In the genomic region with DNA sequence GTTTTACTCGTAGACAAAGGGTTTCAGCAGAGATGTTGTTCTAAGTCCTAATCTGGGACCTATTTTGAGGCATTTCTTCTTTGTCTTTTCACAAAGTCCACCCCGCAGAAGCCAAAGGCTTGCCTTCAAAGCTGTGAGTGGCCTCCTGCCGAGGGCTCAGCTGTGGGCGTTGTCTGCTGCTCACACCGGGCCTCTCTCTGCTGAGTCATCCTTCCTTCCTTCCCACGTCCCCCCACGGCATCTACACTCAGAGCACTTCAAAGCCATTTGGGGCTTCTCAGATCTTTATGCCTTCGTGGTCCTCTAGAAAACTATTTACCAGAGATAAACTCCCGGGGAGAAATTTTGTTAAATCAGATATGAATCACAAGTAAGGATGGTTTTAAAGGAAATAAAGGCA, we compare ENCODE assay signal across 9 cellular contexts.
DNase-seq lines count a peak whose midpoint lies in the region; ATAC-seq and TF ChIP-seq lines count a peak whose summit lies in the region.
"Had no signal": no experiment of that assay in that cellular context is flagged by ENCODE, and none has a peak within 500 bp of the region (broad histone marks: within the 10 kb centered on the region; RNA-seq: fewer than 3 reads in every experiment).

No MANE protein-coding gene starts in this region.

- TF ChIP-seq CTCF in fibroblast of mammary gland (conservative IDR thresholded peaks at IDR 0.05; ENCODE audit: control insufficient read depth, insufficient read depth, low read depth, low read length) (no peak), spleen (IDR thresholded peaks at IDR 0.05 in 8 of 11, conservative IDR thresholded peaks at IDR 0.05 in 3 of 11) (no peak), gastroesophageal sphincter (IDR thresholded peaks at IDR 0.05) (no peak)

- POLR2A ChIA-PET in activated CD8-positive, alpha-beta T cell treated with anti-CD3 and anti-CD28 coated beads, Interleukin-2, amount 10 ng/mL, durations not matched to agents 7 days and 5 days (lab: Charles Lee): no interaction called here

- CTCF ChIA-PET in activated CD8-positive, alpha-beta T cell treated with anti-CD3 and anti-CD28 coated beads, Interleukin-2, amount 10 ng/mL, durations not matched to agents 7 days and 5 days (lab: Charles Lee): interaction anchor here (0.7 to 2.1 kb wide), 5 partner anchors 18 to 1250 kb away, joined by 3 to 8 read pairs (median 4); no protein-coding TSS in a partner anchor

- ATAC-seq in activated CD8-positive, alpha-beta T cell treated with anti-CD3 and anti-CD28 coated beads, Interleukin-2, amount 10 ng/mL, durations not matched to agents 7 days and 5 days: peak; percentile 81
- ATAC-seq in gastroesophageal sphincter: no peak

- H3K27ac ChIP-seq in spleen (peak overlapping the region in 1 of 8 donors; percentile 17), gastroesophageal sphincter (no peak overlapping the region)
- H3K27ac ChIP-seq: upper lobe of left lung had no signal

- DNase-seq in Daoy (ENCODE audit: low read depth): peak; percentile 88
- peak; percentile 40 for DNase-seq in H7
- DNase-seq in NCI-H460 (ENCODE audit: extremely low read depth, low read depth): peak; percentile 43
- peak; percentile 76 for DNase-seq in activated CD8-positive, alpha-beta T cell treated with anti-CD3 and anti-CD28 coated beads, Interleukin-2, amount 10 ng/mL, durations not matched to agents 7 days and 5 days
- peak; percentile 74 for DNase-seq in fibroblast of mammary gland (ENCODE audit: low read depth)
- DNase-seq in stimulated activated CD4-positive, alpha-beta T cell treated with anti-CD3 and anti-CD28 coated beads, Interleukin-2, amount 100 ng/mL, for 24 hours: peak; percentile 66 to 68
- DNase-seq in spleen: no peak

- H3K9me3 ChIP-seq in spleen (no peaks in the 10 kb centered on the region), gastroesophageal sphincter (no peaks in the 10 kb centered on the region)
- H3K9me3 ChIP-seq: upper lobe of left lung had no signal

- H3K9me3 Mint-ChIP-seq in activated CD8-positive, alpha-beta T cell treated with anti-CD3 and anti-CD28 coated beads, Interleukin-2, amount 10 ng/mL, durations not matched to agents 7 days and 5 days (ENCODE audit: insufficient read depth): no peaks in the 10 kb centered on the region

- no peak for TF ChIP-seq EP300 in gastroesophageal sphincter (IDR thresholded peaks at IDR 0.05)

- H3K4me3 ChIP-seq in H7 (ENCODE audit: insufficient read depth, low read depth, low read length) (no peak overlapping the region), fibroblast of mammary gland (ENCODE audit: control insufficient read depth, low read depth, low read length) (no peak overlapping the region), spleen (no peak overlapping the region), gastroesophageal sphincter (no peak overlapping the region)
- H3K4me3 ChIP-seq: upper lobe of left lung had no signal

- peaks cover 46% of the 10 kb centered on the region for H3K4me1 Mint-ChIP-seq in activated CD8-positive, alpha-beta T cell treated with anti-CD3 and anti-CD28 coated beads, Interleukin-2, amount 10 ng/mL, durations not matched to agents 7 days and 5 days (ENCODE audit: low read depth)

- intact Hi-C loops in spleen (cut with DNase I; ENCODE audit: low total_unique reads): loop anchor here (10.0 kb wide), 1 partner anchor 1095 kb away; no protein-coding TSS in a partner anchor

- 11 to 15% (median 12%) methylated on average over 9 of the region's 9 CpGs for WGBS in spleen, 5 donors
- 11 to 36% methylated on average over 8 to 9 of the region's 9 CpGs for WGBS in gastroesophageal sphincter (ENCODE audit: low coverage in 1 of 2), 2 donors

- H3K27ac Mint-ChIP-seq in activated CD8-positive, alpha-beta T cell treated with anti-CD3 and anti-CD28 coated beads, Interleukin-2, amount 10 ng/mL, durations not matched to agents 7 days and 5 days: peak overlapping the region; percentile 21

- H3K36me3 ChIP-seq in H7 (replicated peaks; ENCODE audit: control insufficient read depth, insufficient read depth, low read length): no peaks in the 10 kb centered on the region
- H3K36me3 ChIP-seq in spleen: no peaks in the 10 kb centered on the region
- H3K36me3 ChIP-seq in gastroesophageal sphincter: no peaks in the 10 kb centered on the region
- H3K36me3 ChIP-seq: upper lobe of left lung had no signal

- H3K36me3 Mint-ChIP-seq in activated CD8-positive, alpha-beta T cell treated with anti-CD3 and anti-CD28 coated beads, Interleukin-2, amount 10 ng/mL, durations not matched to agents 7 days and 5 days (ENCODE audit: low read depth): no peaks in the 10 kb centered on the region

- peak overlapping the region; percentile 20 for H3K4me3 Mint-ChIP-seq in activated CD8-positive, alpha-beta T cell treated with anti-CD3 and anti-CD28 coated beads, Interleukin-2, amount 10 ng/mL, durations not matched to agents 7 days and 5 days

- no peak for TF ChIP-seq POLR2A in spleen (IDR thresholded peaks at IDR 0.05)
- TF ChIP-seq POLR2A in gastroesophageal sphincter (IDR thresholded peaks at IDR 0.05): no peak

- H3K27me3 Mint-ChIP-seq in activated CD8-positive, alpha-beta T cell treated with anti-CD3 and anti-CD28 coated beads, Interleukin-2, amount 10 ng/mL, durations not matched to agents 7 days and 5 days (ENCODE audit: low read depth): no peaks in the 10 kb centered on the region

- peaks cover 0 to 48% (median 29%) of the 10 kb centered on the region in 6 donors for H3K4me1 ChIP-seq in spleen
- H3K4me1 ChIP-seq in gastroesophageal sphincter: no peaks in the 10 kb centered on the region

- H3K27me3 ChIP-seq in H7 (ENCODE audit: control insufficient read depth, insufficient read depth, low read length): no peaks in the 10 kb centered on the region; the same call in 1 of the 2 replicates
- H3K27me3 ChIP-seq in spleen (replicated peaks in 1 of 7): no peaks in the 10 kb centered on the region
- no peaks in the 10 kb centered on the region for H3K27me3 ChIP-seq in gastroesophageal sphincter
- H3K27me3 ChIP-seq: upper lobe of left lung had no signal
